Comparison of ENCODE assay signal across 13 cellular contexts in genomic region chr3:54660599-54661210, GRCh38.
DNase-seq lines count a peak whose midpoint lies in the region; ATAC-seq and TF ChIP-seq lines count a peak whose summit lies in the region.
"Had no signal": no experiment of that assay in that cellular context is flagged by ENCODE, and none has a peak within 500 bp of the region (broad histone marks: within the 10 kb centered on the region; RNA-seq: fewer than 3 reads in every experiment).

No MANE protein-coding gene starts in this region.

- no peak overlapping the region for H2BK20ac ChIP-seq in IMR-90 (ENCODE audit: low read depth, low read length)

- no peaks in the 10 kb centered on the region for H4K20me1 ChIP-seq in IMR-90 (ENCODE audit: insufficient read depth, low read length)
- H4K20me1 ChIP-seq: BLaER1 had no signal

- no peak for TF ChIP-seq RAD21 in IMR-90 (IDR thresholded peaks at IDR 0.05; ENCODE audit: low read length)

- in situ Hi-C loops in IMR-90 (cut with MboI; ENCODE audit: low sequenced_read_pairs) = no loop called here

- no peak overlapping the region for H2AFZ ChIP-seq in IMR-90 (replicated peaks; ENCODE audit: low read length, poor library complexity)

- peak overlapping the region; percentile 47 for H3K27ac Mint-ChIP-seq in mesothelial cell of epicardium
- no peak overlapping the region for H3K27ac Mint-ChIP-seq in nephron progenitor cell
- H3K27ac Mint-ChIP-seq: activated CD4-positive, alpha-beta memory T cell treated with anti-CD3 and anti-CD28 coated beads, Interleukin-2, amount 10 ng/mL, durations not matched to agents 7 days and 5 days; natural killer cell treated with Interleukin-12 subunit alpha and Interleukin-12 subunit beta and Interleukin-15 and Interleukin-18, amount 100 ng/mL, for 72 hours had no signal

- H3K36me3 Mint-ChIP-seq in mesothelial cell of epicardium = no peaks in the 10 kb centered on the region
- H3K36me3 Mint-ChIP-seq in nephron progenitor cell (ENCODE audit: low read depth) = no peaks in the 10 kb centered on the region
- H3K36me3 Mint-ChIP-seq: natural killer cell treated with Interleukin-12 subunit alpha and Interleukin-12 subunit beta and Interleukin-15 and Interleukin-18, amount 100 ng/mL, for 72 hours had no signal

- no peak overlapping the region for H3K4ac ChIP-seq in IMR-90 (ENCODE audit: low read depth, low read length)

- no peak overlapping the region for H4K5ac ChIP-seq in IMR-90 (ENCODE audit: low read depth, low read length)

- H2AK5ac ChIP-seq in IMR-90 (ENCODE audit: low read depth, low read length) = no peak overlapping the region

- dilution Hi-C loops in IMR-90 (cut with HindIII; ENCODE audit: low sequenced_read_pairs, unreplicated experiment) = no loop called here

- H3K9ac ChIP-seq in IMR-90 (ENCODE audit: low read depth, low read length) (no peak overlapping the region), subcutaneous abdominal adipose tissue (ENCODE audit: low read length in 5 of 5) (no peak overlapping the region)
- H3K9ac ChIP-seq: BLaER1 had no signal

- H3K56ac ChIP-seq in IMR-90 (ENCODE audit: extremely low read depth, insufficient read depth, low read length) = no peak overlapping the region

- no peaks in the 10 kb centered on the region for H3K9me1 ChIP-seq in IMR-90 (ENCODE audit: insufficient read depth, low read length)

- H4K8ac ChIP-seq in IMR-90 (ENCODE audit: low read depth in 2 of 2, low read length in 2 of 2) = no peak overlapping the region

- ATAC-seq in IMR-90 (ENCODE audit: low read depth) (peak; percentile 35), HG03571 (IDR thresholded peaks at IDR 0.05; ENCODE audit: unreplicated experiment) (no peak)
- ATAC-seq: natural killer cell treated with Interleukin-12 subunit alpha and Interleukin-12 subunit beta and Interleukin-15 and Interleukin-18, amount 100 ng/mL, for 72 hours had no signal

- no peak overlapping the region for H2BK15ac ChIP-seq in IMR-90 (ENCODE audit: low read depth, low read length)

- no peaks in the 10 kb centered on the region for H3K79me1 ChIP-seq in IMR-90 (ENCODE audit: low read depth in 1 of 2, low read length in 2 of 2)

- no peak overlapping the region for H2AK9ac ChIP-seq in IMR-90 (replicated peaks; ENCODE audit: low read depth, low read length, poor library complexity)

- H3K4me1 Mint-ChIP-seq in mesothelial cell of epicardium (peaks cover 7% of the 10 kb centered on the region), nephron progenitor cell (peaks cover 25% of the 10 kb centered on the region)
- H3K4me1 Mint-ChIP-seq: activated CD4-positive, alpha-beta memory T cell treated with anti-CD3 and anti-CD28 coated beads, Interleukin-2, amount 10 ng/mL, durations not matched to agents 7 days and 5 days had no signal

- H3K14ac ChIP-seq in IMR-90 (replicated peaks; ENCODE audit: low read depth, low read length) = no peak overlapping the region

- no peak for TF ChIP-seq CTCF in IMR-90 (conservative IDR thresholded peaks at IDR 0.05; ENCODE audit: low read depth, low read length)
- no peak for TF ChIP-seq CTCF in esophagus muscularis mucosa (IDR thresholded peaks at IDR 0.05)
- TF ChIP-seq CTCF in mesothelial cell of epicardium (IDR thresholded peaks at IDR 0.05; ENCODE audit: unreplicated experiment) = no peak
- TF ChIP-seq CTCF in nephron progenitor cell (IDR thresholded peaks at IDR 0.05) = no peak

- DNase-seq in IMR-90 (no peak), esophagus muscularis mucosa (ENCODE audit: extremely low spot score) (peak; percentile 94), mesothelial cell of epicardium (ENCODE audit: low spot score in 2 of 2, unreplicated experiment in 2 of 2) (no peak), nephron progenitor cell (no peak), AG08395 (ENCODE audit: low spot score) (no peak)
- DNase-seq in activated T-cell treated with anti-CD3 and anti-CD28 coated beads, Interleukin-2, amount 50 U/mL, for 1 hour = no peak
- DNase-seq: activated CD4-positive, alpha-beta memory T cell treated with anti-CD3 and anti-CD28 coated beads, Interleukin-2, amount 10 ng/mL, durations not matched to agents 7 days and 5 days; DMS79 treated with DMSO at 0.1 percent for 48 hours; NCI-H2081 treated with DMSO at 0.1 percent for 48 hours had no signal

- H2BK5ac ChIP-seq in IMR-90 (ENCODE audit: low read depth, low read length, poor library complexity, severe bottlenecking) = no peak overlapping the region

- H3K36me3 ChIP-seq in IMR-90 (ENCODE audit: control insufficient read depth, insufficient read depth, low read length) = no peaks in the 10 kb centered on the region
- H3K36me3 ChIP-seq in esophagus muscularis mucosa = no peaks in the 10 kb centered on the region
- H3K36me3 ChIP-seq in subcutaneous abdominal adipose tissue (ENCODE audit: control insufficient read depth in 5 of 5, insufficient read depth in 5 of 5, low read length in 5 of 5) = no peaks in the 10 kb centered on the region
- H3K36me3 ChIP-seq: BLaER1 had no signal

- TF ChIP-seq EP300 in esophagus muscularis mucosa (IDR thresholded peaks at IDR 0.05) = no peak

- H3K4me3 Mint-ChIP-seq in mesothelial cell of epicardium (no peak overlapping the region), nephron progenitor cell (no peak overlapping the region)
- H3K4me3 Mint-ChIP-seq: activated CD4-positive, alpha-beta memory T cell treated with anti-CD3 and anti-CD28 coated beads, Interleukin-2, amount 10 ng/mL, durations not matched to agents 7 days and 5 days; natural killer cell treated with Interleukin-12 subunit alpha and Interleukin-12 subunit beta and Interleukin-15 and Interleukin-18, amount 100 ng/mL, for 72 hours had no signal

- H3K4me1 ChIP-seq in IMR-90 (ENCODE audit: control insufficient read depth, insufficient read depth, low read length) (no peaks in the 10 kb centered on the region), esophagus muscularis mucosa (peaks cover 0 to 22% (median 20%) of the 10 kb centered on the region in 4 donors), subcutaneous abdominal adipose tissue (ENCODE audit: control insufficient read depth in 5 of 5, insufficient read depth in 5 of 5, low read length in 5 of 5) (no peaks in the 10 kb centered on the region)
- H3K4me1 ChIP-seq: BLaER1 had no signal

- intact Hi-C loops in IMR-90 (cut with micrococcal nuclease) = no loop called here
- intact Hi-C loops in esophagus muscularis mucosa (cut with DNase I) = no loop called here

- TF ChIP-seq POLR2A in IMR-90 (IDR thresholded peaks at IDR 0.05; ENCODE audit: low read depth, low read length) = no peak
- no peak for TF ChIP-seq POLR2A in esophagus muscularis mucosa (IDR thresholded peaks at IDR 0.05; ENCODE audit: low read depth)

- H3K27ac ChIP-seq in IMR-90 (ENCODE audit: insufficient read depth, low read length) = no peak overlapping the region
- H3K27ac ChIP-seq in esophagus muscularis mucosa (replicated peaks in 1 of 4) = peak overlapping the region; percentile 67 to 79 (median 70)
- H3K27ac ChIP-seq in subcutaneous abdominal adipose tissue (ENCODE audit: low read depth, low read length) = peak overlapping the region; percentile 30
- H3K27ac ChIP-seq: BLaER1 had no signal

- no peaks in the 10 kb centered on the region for H3K9me3 ChIP-seq in IMR-90 (ENCODE audit: control insufficient read depth, insufficient read depth, low read length)
- H3K9me3 ChIP-seq in esophagus muscularis mucosa = no peaks in the 10 kb centered on the region
- H3K9me3 ChIP-seq in subcutaneous abdominal adipose tissue (ENCODE audit: control insufficient read depth in 5 of 5, low read length in 5 of 5) = no peaks in the 10 kb centered on the region
- H3K9me3 ChIP-seq: BLaER1 had no signal

- CTCF ChIA-PET in IMR-90 (lab: Yijun Ruan, JAX) = interaction anchor here (0.6 kb wide), 1 partner anchor 23 kb away, joined by 3 read pairs; no protein-coding TSS in a partner anchor

- no TSS peak for BruUV-seq in IMR-90 (replicated peaks; lab: Mats Ljungman, UMichigan)

- no peaks in the 10 kb centered on the region for H3K9me3 Mint-ChIP-seq in mesothelial cell of epicardium
- peaks cover 11% of the 10 kb centered on the region for H3K9me3 Mint-ChIP-seq in nephron progenitor cell
- H3K9me3 Mint-ChIP-seq: activated CD4-positive, alpha-beta memory T cell treated with anti-CD3 and anti-CD28 coated beads, Interleukin-2, amount 10 ng/mL, durations not matched to agents 7 days and 5 days had no signal

- H3K23ac ChIP-seq in IMR-90 (ENCODE audit: low read depth, low read length) = no peak overlapping the region

- no peak overlapping the region for H3K18ac ChIP-seq in IMR-90 (ENCODE audit: low read depth, low read length)

- H4K91ac ChIP-seq in IMR-90 (ENCODE audit: insufficient read depth, low read depth, low read length) = no peak overlapping the region

- H3K27me3 ChIP-seq in IMR-90 (ENCODE audit: control insufficient read depth, insufficient read depth, low read length) (no peaks in the 10 kb centered on the region), esophagus muscularis mucosa (no peaks in the 10 kb centered on the region), subcutaneous abdominal adipose tissue (ENCODE audit: control insufficient read depth in 5 of 5, insufficient read depth in 4 of 5, low read length in 5 of 5) (no peaks in the 10 kb centered on the region)
- H3K27me3 ChIP-seq: BLaER1 had no signal

- H3K4me2 ChIP-seq in IMR-90 (ENCODE audit: low read depth, low read length) = 0 out of 2 replicates have a peak overlapping the region, but pooled peaks have one; percentile 41
- H3K4me2 ChIP-seq: BLaER1 had no signal

- no CpG with 5 or more reads among the region's 9 CpGs for WGBS in IMR-90 (ENCODE audit: extremely low coverage in 2 of 2, insufficient read length in 1 of 2), 2 experiments
- WGBS in esophagus muscularis mucosa = 40% methylated on average over 9 of the region's 9 CpGs

- POLR2A ChIA-PET in IMR-90 (lab: Charles Lee; ENCODE audit: unreplicated experiment) = no interaction called here

- H3K4me3 ChIP-seq in IMR-90 (ENCODE audit: insufficient read depth, low read depth, low read length) (no peak overlapping the region), esophagus muscularis mucosa (peak overlapping the region in 2 of 4 donors; percentile 5 to 26), subcutaneous abdominal adipose tissue (ENCODE audit: low read depth in 1 of 5, low read length in 5 of 5) (peak overlapping the region in 1 of 5 donors; percentile 1)
- H3K4me3 ChIP-seq: BLaER1 had no signal

- H2BK120ac ChIP-seq in IMR-90 (ENCODE audit: low read depth, low read length) = no peak overlapping the region

- H3K27me3 Mint-ChIP-seq in mesothelial cell of epicardium (ENCODE audit: low read depth) (peaks cover 11% of the 10 kb centered on the region), nephron progenitor cell (ENCODE audit: low read depth, poor library complexity) (peaks cover 8% of the 10 kb centered on the region)
- H3K27me3 Mint-ChIP-seq: activated CD4-positive, alpha-beta memory T cell treated with anti-CD3 and anti-CD28 coated beads, Interleukin-2, amount 10 ng/mL, durations not matched to agents 7 days and 5 days; natural killer cell treated with Interleukin-12 subunit alpha and Interleukin-12 subunit beta and Interleukin-15 and Interleukin-18, amount 100 ng/mL, for 72 hours had no signal

TF ChIP-seq in IMR-90, 13 proteins besides CTCF, POLR2A, EP300 and RAD21:
- TF ChIP-seq CHD1 (IDR thresholded peaks at IDR 0.05; ENCODE audit: low read depth, low read length) = no peak
- TF ChIP-seq RFX5 (IDR thresholded peaks at IDR 0.05; ENCODE audit: low read depth, low read length) = no peak
- TF ChIP-seq MXI1 (IDR thresholded peaks at IDR 0.05; ENCODE audit: borderline replicate concordance, low read depth, low read length) = no peak
